In genomic region chr4:76611611-76612010, GRCh38 we compare ENCODE assay signal across 13 cellular contexts.
DNase-seq lines count a peak whose midpoint lies in the region; ATAC-seq and TF ChIP-seq lines count a peak whose summit lies in the region.
"Had no signal": no experiment of that assay in that cellular context is flagged by ENCODE, and none has a peak within 500 bp of the region (broad histone marks: within the 10 kb centered on the region; RNA-seq: fewer than 3 reads in every experiment).

No MANE protein-coding gene starts in this region.

- peak overlapping the region; percentile 64 for H2BK15ac ChIP-seq in IMR-90 (ENCODE audit: low read depth, low read length)
- no peak overlapping the region for H2BK15ac ChIP-seq in mesenchymal stem cell (ENCODE audit: low read depth, poor library complexity, severe bottlenecking)

- H3K79me2 ChIP-seq in OCI-LY7 (ENCODE audit: insufficient read depth, low read depth, low read length): no peaks in the 10 kb centered on the region

- ATAC-seq in IMR-90 (ENCODE audit: low read depth) (peak; percentile 61), gastrocnemius medialis (no peak)

- H3K4me2 ChIP-seq in IMR-90 (ENCODE audit: low read depth, low read length) (peak overlapping the region; percentile 79), mesenchymal stem cell (ENCODE audit: low read length, poor library complexity, severe bottlenecking) (no peak overlapping the region), OCI-LY7 (ENCODE audit: low read length) (no peak overlapping the region)

- H2AK5ac ChIP-seq in IMR-90 (ENCODE audit: low read depth, low read length): peak overlapping the region; percentile 46; the same call in 1 of the 2 replicates
- H2AK5ac ChIP-seq in mesenchymal stem cell (ENCODE audit: low read length, severe bottlenecking): no peak overlapping the region

- DNase-seq in IMR-90 (peak; percentile 68), epithelial cell of proximal tubule (ENCODE audit: low read depth) (no peak), mesenchymal stem cell (no peak), suprapubic skin (ENCODE audit: low spot score in 2 of 2) (no peak), HuH-7.5 (ENCODE audit: low spot score) (no peak), SHP77 (lab: John Stamatoyannopoulos, UW) (no peak), OCI-LY7 (ENCODE audit: low spot score) (no peak), gastrocnemius medialis (no peak)
- DNase-seq: activated CD4-positive, alpha-beta T cell treated with anti-CD3 and anti-CD28 coated beads, Interleukin-2, amount 50 U/mL, for 4 hours; effector memory CD4-positive, alpha-beta T cell; NCI-H1092; NCI-H526 treated with DMSO at 0.1 percent for 48 hours had no signal

- H3K9me1 ChIP-seq in IMR-90 (ENCODE audit: insufficient read depth, low read length): peaks cover 37% of the 10 kb centered on the region

- H2AK9ac ChIP-seq in IMR-90 (replicated peaks; ENCODE audit: low read depth, low read length, poor library complexity): peak overlapping the region; percentile 6

- H3K56ac ChIP-seq in IMR-90 (ENCODE audit: extremely low read depth, insufficient read depth, low read length): peak overlapping the region; percentile 76

- dilution Hi-C loops in IMR-90 (cut with HindIII; ENCODE audit: low sequenced_read_pairs, unreplicated experiment): no loop called here

- H3K36me3 ChIP-seq in IMR-90 (ENCODE audit: control insufficient read depth, insufficient read depth, low read length) (no peaks in the 10 kb centered on the region), mesenchymal stem cell (ENCODE audit: control insufficient read depth in 1 of 2, insufficient read depth in 2 of 2, low read depth in 1 of 2, low read length in 2 of 2) (no peaks in the 10 kb centered on the region), suprapubic skin (no peaks in the 10 kb centered on the region), OCI-LY7 (ENCODE audit: insufficient read depth, low read length) (no peaks in the 10 kb centered on the region), gastrocnemius medialis (no peaks in the 10 kb centered on the region)

- H3K23ac ChIP-seq in IMR-90 (ENCODE audit: low read depth, low read length): peak overlapping the region; percentile 50
- no peak overlapping the region for H3K23ac ChIP-seq in mesenchymal stem cell (ENCODE audit: low read length in 2 of 2)

- H3K9ac ChIP-seq in IMR-90 (ENCODE audit: low read depth, low read length): peak overlapping the region; percentile 65; the same call in 1 of the 2 replicates
- peak overlapping the region; percentile 6 for H3K9ac ChIP-seq in mesenchymal stem cell (ENCODE audit: low read length)

- H2BK5ac ChIP-seq in IMR-90 (ENCODE audit: low read depth, low read length, poor library complexity, severe bottlenecking) (peak overlapping the region; percentile 98), mesenchymal stem cell (ENCODE audit: low read depth, low read length, poor library complexity, severe bottlenecking) (no peak overlapping the region)

- TF ChIP-seq CTCF in IMR-90 (conservative IDR thresholded peaks at IDR 0.05; ENCODE audit: low read depth, low read length): no peak
- TF ChIP-seq CTCF in epithelial cell of proximal tubule (conservative IDR thresholded peaks at IDR 0.05; ENCODE audit: low read depth, low read length): no peak
- TF ChIP-seq CTCF in suprapubic skin (IDR thresholded peaks at IDR 0.05): no peak
- no peak for TF ChIP-seq CTCF in OCI-LY7 (conservative IDR thresholded peaks at IDR 0.05; ENCODE audit: low read length)
- TF ChIP-seq CTCF in gastrocnemius medialis (IDR thresholded peaks at IDR 0.05 in 4 of 5, conservative IDR thresholded peaks at IDR 0.05 in 1 of 5): no peak

- H2BK20ac ChIP-seq in IMR-90 (ENCODE audit: low read depth, low read length): peak overlapping the region; percentile 85

- H3K4ac ChIP-seq in IMR-90 (ENCODE audit: low read depth, low read length) (peak overlapping the region; percentile 86), mesenchymal stem cell (ENCODE audit: low read depth in 1 of 2, low read length in 2 of 2) (peak overlapping the region; percentile 32 to 41)

- H4K91ac ChIP-seq in IMR-90 (ENCODE audit: insufficient read depth, low read depth, low read length) (peak overlapping the region; percentile 95), mesenchymal stem cell (ENCODE audit: low read length) (peak overlapping the region; percentile 88)

- peak overlapping the region; percentile 37 to 95 for H4K8ac ChIP-seq in IMR-90 (ENCODE audit: low read depth in 2 of 2, low read length in 2 of 2)
- H4K8ac ChIP-seq in mesenchymal stem cell (ENCODE audit: low read length): peak overlapping the region; percentile 85

- H4K20me1 ChIP-seq in IMR-90 (ENCODE audit: insufficient read depth, low read length) (no peaks in the 10 kb centered on the region), OCI-LY7 (ENCODE audit: insufficient read depth, low read length) (no peaks in the 10 kb centered on the region)

- no peak for TF ChIP-seq RAD21 in IMR-90 (IDR thresholded peaks at IDR 0.05; ENCODE audit: low read length)

- H4K5ac ChIP-seq in IMR-90 (ENCODE audit: low read depth, low read length): peak overlapping the region; percentile 85

- CTCF ChIA-PET in IMR-90 (lab: Yijun Ruan, JAX): interaction anchor here (0.6 to 0.8 kb wide), 2 partner anchors 18 to 165 kb away, joined by 3 read pairs; no protein-coding TSS in a partner anchor
- CTCF ChIA-PET in OCI-LY7 (lab: Charles Lee; ENCODE audit: unreplicated experiment): no interaction called here

- H3K27ac ChIP-seq in IMR-90 (ENCODE audit: insufficient read depth, low read length): peak overlapping the region; percentile 77
- peak overlapping the region; percentile 70 for H3K27ac ChIP-seq in mesenchymal stem cell (ENCODE audit: low read length, poor library complexity, severe bottlenecking)
- H3K27ac ChIP-seq in suprapubic skin: peak overlapping the region; percentile 52
- no peak overlapping the region for H3K27ac ChIP-seq in OCI-LY7 (ENCODE audit: low read depth, low read length, poor library complexity, severe bottlenecking)
- no peak overlapping the region for H3K27ac ChIP-seq in gastrocnemius medialis
- H3K27ac ChIP-seq: HL-60 had no signal

- no peak for TF ChIP-seq EP300 in suprapubic skin (IDR thresholded peaks at IDR 0.05)

- intact Hi-C loops in IMR-90 (cut with micrococcal nuclease) (loop anchor here (5.0 kb wide), 4 partner anchors 39 to 141 kb away; no protein-coding TSS in a partner anchor), OCI-LY7 (cut with micrococcal nuclease; ENCODE audit: unreplicated experiment) (no loop called here), gastrocnemius medialis (cut with DNase I; ENCODE audit: low total_unique reads) (no loop called here)

- TF ChIP-seq POLR2A in IMR-90 (IDR thresholded peaks at IDR 0.05; ENCODE audit: low read depth, low read length) (no peak), suprapubic skin (IDR thresholded peaks at IDR 0.05) (no peak), gastrocnemius medialis (IDR thresholded peaks at IDR 0.05) (no peak)

- POLR2A ChIA-PET in IMR-90 (lab: Charles Lee; ENCODE audit: unreplicated experiment): no interaction called here
- POLR2A ChIA-PET in OCI-LY7 (lab: Charles Lee): no interaction called here

- H3K4me3 ChIP-seq in IMR-90 (ENCODE audit: insufficient read depth, low read depth, low read length) (peak overlapping the region; percentile 5; the same call in 1 of the 2 replicates), epithelial cell of proximal tubule (ENCODE audit: low read depth, low read length) (peak overlapping the region; percentile 2), mesenchymal stem cell (ENCODE audit: insufficient read depth in 1 of 2, low read depth in 1 of 2, low read length in 2 of 2) (no peak overlapping the region), suprapubic skin (no peak overlapping the region), OCI-LY7 (ENCODE audit: low read depth, low read length, poor library complexity, severe bottlenecking) (no peak overlapping the region), gastrocnemius medialis (no peak overlapping the region)

- peak overlapping the region; percentile 82 to 95 for H2BK12ac ChIP-seq in mesenchymal stem cell (ENCODE audit: low read length in 2 of 2)

- H3K18ac ChIP-seq in IMR-90 (ENCODE audit: low read depth, low read length) (peak overlapping the region; percentile 97), mesenchymal stem cell (ENCODE audit: low read depth in 1 of 2, low read length in 2 of 2) (peak overlapping the region in 1 of 2 experiments; percentile 85)

- 0% methylated on average over 2 of the region's 5 CpGs; no CpG with 5 or more reads in 1 of the 2 experiments for WGBS in IMR-90 (ENCODE audit: extremely low coverage in 2 of 2, insufficient read length in 1 of 2), 2 experiments
- WGBS in mesenchymal stem cell: 62% methylated on average over 5 of the region's 5 CpGs
- 44% methylated on average over 5 of the region's 5 CpGs for WGBS in suprapubic skin

- H2BK120ac ChIP-seq in IMR-90 (ENCODE audit: low read depth, low read length) (peak overlapping the region; percentile 93), mesenchymal stem cell (ENCODE audit: low read depth, low read length) (no peak overlapping the region)

- H3K27me3 ChIP-seq in IMR-90 (ENCODE audit: control insufficient read depth, insufficient read depth, low read length): no peaks in the 10 kb centered on the region
- H3K27me3 ChIP-seq in mesenchymal stem cell (ENCODE audit: control insufficient read depth in 1 of 2, insufficient read depth in 1 of 2, low read length in 2 of 2): no peaks in the 10 kb centered on the region
- H3K27me3 ChIP-seq in suprapubic skin: no peaks in the 10 kb centered on the region
- H3K27me3 ChIP-seq in gastrocnemius medialis: no peaks in the 10 kb centered on the region

- no peaks in the 10 kb centered on the region for H3K9me2 ChIP-seq in OCI-LY7 (ENCODE audit: insufficient read depth, low read length)

- H3K79me1 ChIP-seq in IMR-90 (ENCODE audit: low read depth in 1 of 2, low read length in 2 of 2) (peaks cover 12 to 31% of the 10 kb centered on the region in 2 experiments; a peak in 3 of 4 replicates), mesenchymal stem cell (replicated peaks; ENCODE audit: low read length, poor library complexity, severe bottlenecking) (peaks cover 2% of the 10 kb centered on the region)

- no peaks in the 10 kb centered on the region for H3K9me3 ChIP-seq in IMR-90 (ENCODE audit: control insufficient read depth, insufficient read depth, low read length)
- no peaks in the 10 kb centered on the region for H3K9me3 ChIP-seq in mesenchymal stem cell (ENCODE audit: control insufficient read depth, low read length)
- H3K9me3 ChIP-seq in suprapubic skin: no peaks in the 10 kb centered on the region
- H3K9me3 ChIP-seq in OCI-LY7 (ENCODE audit: low read length): no peaks in the 10 kb centered on the region
- H3K9me3 ChIP-seq in gastrocnemius medialis: no peaks in the 10 kb centered on the region

- in situ Hi-C loops in IMR-90 (cut with MboI; ENCODE audit: low sequenced_read_pairs): no loop called here
- in situ Hi-C loops in gastrocnemius medialis (cut with MboI; ENCODE audit: low sequenced_read_pairs in 4 of 4): no loop called here

- H2AFZ ChIP-seq in IMR-90 (replicated peaks; ENCODE audit: low read length, poor library complexity): peak overlapping the region; percentile 79
- H2AFZ ChIP-seq in mesenchymal stem cell (ENCODE audit: low read depth, low read length): no peak overlapping the region
- no peak overlapping the region for H2AFZ ChIP-seq in OCI-LY7 (ENCODE audit: low read length)

- peaks cover 22% of the 10 kb centered on the region for H3K4me1 ChIP-seq in IMR-90 (ENCODE audit: control insufficient read depth, insufficient read depth, low read length)
- H3K4me1 ChIP-seq in mesenchymal stem cell (ENCODE audit: control insufficient read depth, insufficient read depth, low read depth, low read length): peaks cover 2% of the 10 kb centered on the region
- H3K4me1 ChIP-seq in suprapubic skin: peaks cover 15% of the 10 kb centered on the region
- no peaks in the 10 kb centered on the region for H3K4me1 ChIP-seq in OCI-LY7 (ENCODE audit: insufficient read depth, low read length, poor library complexity, severe bottlenecking)
- H3K4me1 ChIP-seq in gastrocnemius medialis: no peaks in the 10 kb centered on the region

- H3K14ac ChIP-seq in IMR-90 (replicated peaks; ENCODE audit: low read depth, low read length): peak overlapping the region; percentile 46
- H3K14ac ChIP-seq in mesenchymal stem cell (ENCODE audit: low read length in 2 of 2): no peak overlapping the region

- BruUV-seq in IMR-90 (replicated peaks; lab: Mats Ljungman, UMichigan): no TSS peak
- BruUV-seq in OCI-LY7 (replicated peaks; lab: Mats Ljungman, UMichigan): no TSS peak

Comparison
In these comparisons a context has a peak if more than half of its experiments do, and no peak if none do; other contexts are left out.
1. H3K27ac ChIP-seq: peak in IMR-90 (single experiment), mesenchymal stem cell (single experiment) and suprapubic skin (single experiment); none in OCI-LY7 (single experiment) and gastrocnemius medialis (0 of 4).
2. H3K4me3 ChIP-seq: peak in IMR-90 (single experiment) and epithelial cell of proximal tubule (single experiment); none in mesenchymal stem cell (0 of 2), suprapubic skin (single experiment), OCI-LY7 (single experiment) and gastrocnemius medialis (0 of 4).